16 cellular contexts compared by ENCODE assay signal in genomic region chr6:31899215-31899614, GRCh38. TPM values are rescaled to one million over a fixed set of nuclear protein-coding genes. Genes with fewer than 3 reads are reported as not detected.
A peak's percentile ranks its signal among the peaks of the same experiment; 100 is the strongest.
DNase-seq lines count a peak whose midpoint lies in the region; ATAC-seq and TF ChIP-seq lines count a peak whose summit lies in the region.
"Had no signal": no experiment of that assay in that cellular context is flagged by ENCODE, and none has a peak within 500 bp of the region (broad histone marks: within the 10 kb centered on the region; RNA-seq: fewer than 3 reads in every experiment).

No MANE protein-coding gene starts in this region.

- H3K4me3 ChIP-seq in KMS-11 (IDR thresholded peaks at IDR 0.05; ENCODE audit: insufficient read depth, low read depth, low read length) (no peak overlapping the region), H7 (ENCODE audit: insufficient read depth, low read depth, low read length) (no peak overlapping the region), suprapubic skin (no peak overlapping the region)
- H3K4me3 ChIP-seq: lung had no signal

- POLR2A ChIA-PET in activated CD8-positive, alpha-beta T cell treated with anti-CD3 and anti-CD28 coated beads, Interleukin-2, amount 10 ng/mL, durations not matched to agents 7 days and 5 days (lab: Charles Lee): interaction anchor here (0.8 kb wide), 1 partner anchor 16 kb away, joined by 3 read pairs; no protein-coding TSS in a partner anchor

- TF ChIP-seq POLR2A in suprapubic skin (IDR thresholded peaks at IDR 0.05): no peak

- H3K27me3 ChIP-seq in KMS-11 (ENCODE audit: insufficient read depth, low read depth) (no peaks in the 10 kb centered on the region; the same call in 1 of the 2 replicates), H7 (ENCODE audit: control insufficient read depth, insufficient read depth, low read length) (no peaks in the 10 kb centered on the region), suprapubic skin (no peaks in the 10 kb centered on the region)

- CTCF ChIA-PET in activated CD8-positive, alpha-beta T cell treated with anti-CD3 and anti-CD28 coated beads, Interleukin-2, amount 10 ng/mL, durations not matched to agents 7 days and 5 days (lab: Charles Lee): interaction anchor here (1.5 kb wide), 1 partner anchor 60 kb away, joined by 6 read pairs; the partner anchor contains the start of genes NELFE and SKIC2

- H3K9me3 ChIP-seq in suprapubic skin: no peaks in the 10 kb centered on the region
- H3K9me3 ChIP-seq: thoracic aorta had no signal

- H3K36me3 ChIP-seq in KMS-11 (ENCODE audit: insufficient read depth): no peaks in the 10 kb centered on the region; the same call in 1 of the 2 replicates
- H3K36me3 ChIP-seq in H7 (replicated peaks; ENCODE audit: control insufficient read depth, insufficient read depth, low read length): peaks cover 11% of the 10 kb centered on the region
- H3K36me3 ChIP-seq in suprapubic skin: peaks cover 12% of the 10 kb centered on the region

- H3K27ac Mint-ChIP-seq in T-helper 1 cell treated with Interleukin-12 subunit alpha and Interleukin-12 subunit beta and Interleukin-4 antibody, amounts not matched to agents 30 μg/mL and 1 μg/mL, for 36 hours: peak overlapping the region; percentile 74
- H3K27ac Mint-ChIP-seq in activated CD8-positive, alpha-beta T cell treated with anti-CD3 and anti-CD28 coated beads, Interleukin-2, amount 10 ng/mL, durations not matched to agents 7 days and 5 days: no peak overlapping the region
- peak overlapping the region; percentile 24 for H3K27ac Mint-ChIP-seq in nephron progenitor cell

- peaks cover 6% of the 10 kb centered on the region for H3K27me3 Mint-ChIP-seq in T-helper 1 cell treated with Interleukin-12 subunit alpha and Interleukin-12 subunit beta and Interleukin-4 antibody, amounts not matched to agents 30 μg/mL and 1 μg/mL, for 36 hours (ENCODE audit: low read depth)
- peaks cover 7% of the 10 kb centered on the region for H3K27me3 Mint-ChIP-seq in activated CD8-positive, alpha-beta T cell treated with anti-CD3 and anti-CD28 coated beads, Interleukin-2, amount 10 ng/mL, durations not matched to agents 7 days and 5 days (ENCODE audit: low read depth)
- H3K27me3 Mint-ChIP-seq in nephron progenitor cell (ENCODE audit: low read depth, poor library complexity): peaks cover 3% of the 10 kb centered on the region

- H3K9ac ChIP-seq in KMS-11: no peak overlapping the region

- peaks cover 30% of the 10 kb centered on the region for H3K4me1 Mint-ChIP-seq in T-helper 1 cell treated with Interleukin-12 subunit alpha and Interleukin-12 subunit beta and Interleukin-4 antibody, amounts not matched to agents 30 μg/mL and 1 μg/mL, for 36 hours (ENCODE audit: low read depth)
- peaks cover 42% of the 10 kb centered on the region for H3K4me1 Mint-ChIP-seq in activated CD8-positive, alpha-beta T cell treated with anti-CD3 and anti-CD28 coated beads, Interleukin-2, amount 10 ng/mL, durations not matched to agents 7 days and 5 days (ENCODE audit: low read depth)
- H3K4me1 Mint-ChIP-seq in nephron progenitor cell: peaks cover 49% of the 10 kb centered on the region

- DNase-seq in T-helper 1 cell (no peak), nephron progenitor cell (no peak), H7 (no peak), suprapubic skin (ENCODE audit: low spot score in 2 of 2) (no peak)
- no peak for DNase-seq in activated CD8-positive, alpha-beta T cell treated with anti-CD3 and anti-CD28 coated beads, Interleukin-2, amount 10 ng/mL, durations not matched to agents 7 days and 5 days
- DNase-seq: Kasumi-1, NCI-H446 treated with DMSO at 0.1 percent for 48 hours, SW 1271 had no signal

- 74% methylated on average over 5 of the region's 5 CpGs for WGBS in suprapubic skin

- peak overlapping the region; percentile 81 for H3K4me3 Mint-ChIP-seq in T-helper 1 cell treated with Interleukin-12 subunit alpha and Interleukin-12 subunit beta and Interleukin-4 antibody, amounts not matched to agents 30 μg/mL and 1 μg/mL, for 36 hours
- peak overlapping the region; percentile 68 for H3K4me3 Mint-ChIP-seq in activated CD8-positive, alpha-beta T cell treated with anti-CD3 and anti-CD28 coated beads, Interleukin-2, amount 10 ng/mL, durations not matched to agents 7 days and 5 days
- peak overlapping the region; percentile 94 for H3K4me3 Mint-ChIP-seq in nephron progenitor cell

- H2AFZ ChIP-seq in KMS-11 (ENCODE audit: low read depth): no peak overlapping the region

- no peak for TF ChIP-seq EP300 in suprapubic skin (IDR thresholded peaks at IDR 0.05)

- peak overlapping the region; percentile 93 for H3K4me2 ChIP-seq in KMS-11

- H3K27ac ChIP-seq in KMS-11 (no peak overlapping the region), suprapubic skin (no peak overlapping the region)
- H3K27ac ChIP-seq: thoracic aorta had no signal

- H3K4me1 ChIP-seq in KMS-11 (ENCODE audit: low read depth, poor library complexity, severe bottlenecking): peaks cover 36% of the 10 kb centered on the region
- H3K4me1 ChIP-seq in suprapubic skin: peaks cover 48% of the 10 kb centered on the region

- no peak for ATAC-seq in activated CD8-positive, alpha-beta T cell treated with anti-CD3 and anti-CD28 coated beads, Interleukin-2, amount 10 ng/mL, durations not matched to agents 7 days and 5 days
- no peak for ATAC-seq in GM18519 (IDR thresholded peaks at IDR 0.05; ENCODE audit: low FRiP score, unreplicated experiment)

- H3K79me2 ChIP-seq in KMS-11 (ENCODE audit: insufficient read depth, low read depth): peaks cover 14% of the 10 kb centered on the region

- peaks cover 7% of the 10 kb centered on the region for H3K36me3 Mint-ChIP-seq in T-helper 1 cell treated with Interleukin-12 subunit alpha and Interleukin-12 subunit beta and Interleukin-4 antibody, amounts not matched to agents 30 μg/mL and 1 μg/mL, for 36 hours (ENCODE audit: low read depth)
- H3K36me3 Mint-ChIP-seq in activated CD8-positive, alpha-beta T cell treated with anti-CD3 and anti-CD28 coated beads, Interleukin-2, amount 10 ng/mL, durations not matched to agents 7 days and 5 days (ENCODE audit: low read depth): peaks cover 17% of the 10 kb centered on the region
- H3K36me3 Mint-ChIP-seq in nephron progenitor cell (ENCODE audit: low read depth): peaks cover 22% of the 10 kb centered on the region

- H3K9me3 Mint-ChIP-seq in T-helper 1 cell treated with Interleukin-12 subunit alpha and Interleukin-12 subunit beta and Interleukin-4 antibody, amounts not matched to agents 30 μg/mL and 1 μg/mL, for 36 hours: no peaks in the 10 kb centered on the region
- no peaks in the 10 kb centered on the region for H3K9me3 Mint-ChIP-seq in activated CD8-positive, alpha-beta T cell treated with anti-CD3 and anti-CD28 coated beads, Interleukin-2, amount 10 ng/mL, durations not matched to agents 7 days and 5 days (ENCODE audit: insufficient read depth)
- H3K9me3 Mint-ChIP-seq in nephron progenitor cell: no peaks in the 10 kb centered on the region

- TF ChIP-seq CTCF in KMS-11 (conservative IDR thresholded peaks at IDR 0.05; ENCODE audit: low read depth, low read length) (no peak), nephron progenitor cell (IDR thresholded peaks at IDR 0.05) (no peak), suprapubic skin (IDR thresholded peaks at IDR 0.05) (no peak)

- no peaks in the 10 kb centered on the region for H4K20me1 ChIP-seq in KMS-11 (ENCODE audit: insufficient read depth)

RNA-seq across cellular contexts. Expression of gene EHMT2, which starts 1.7 kb away (rescaled TPM):
- total RNA-seq in activated CD8-positive, alpha-beta T cell treated with anti-CD3 and anti-CD28 coated beads, Interleukin-2, amount 10 ng/mL, durations not matched to agents 7 days and 5 days: 10 to 100 TPM; 70.1 to 72.3 TPM
- 134 and 136 TPM in 2 replicates for total RNA-seq in H7 (2014; rRNA removed; shearing (Covaris generic))
- total RNA-seq in suprapubic skin: 10 to 100 TPM; 38.7 to 48.9 (median 42.9) TPM

RNA-seq across cellular contexts. Expression of gene ZBTB12, which starts 2.7 kb away (rescaled TPM):
- total RNA-seq in activated CD8-positive, alpha-beta T cell treated with anti-CD3 and anti-CD28 coated beads, Interleukin-2, amount 10 ng/mL, durations not matched to agents 7 days and 5 days: 1 to 10 TPM; 1.6 to 1.8 TPM
- 7.9 and 8.7 TPM in 2 replicates for total RNA-seq in H7 (2014; rRNA removed; shearing (Covaris generic))
- total RNA-seq in suprapubic skin: 1 to 10 TPM in 3 of 4 donors, under 1 TPM in 1; 0.49 to 2.6 (median 1.5) TPM

RNA-seq across cellular contexts. Expression of gene SLC44A4, which starts 20.4 kb away (rescaled TPM):
- total RNA-seq in activated CD8-positive, alpha-beta T cell treated with anti-CD3 and anti-CD28 coated beads, Interleukin-2, amount 10 ng/mL, durations not matched to agents 7 days and 5 days: under 1 TPM in 1 of 2 experiments, not detected in 1; 0.39 TPM
- total RNA-seq in H7 (2014; rRNA removed; shearing (Covaris generic)): 0.42 and 0.48 TPM in 2 replicates
- 1 to 10 TPM; 1.4 to 7.4 (median 4.1) TPM for total RNA-seq in suprapubic skin
- total RNA-seq: A673; activated CD8-positive, alpha-beta memory T cell treated with anti-CD3 and anti-CD28 coated beads for 36 hours; Daoy had no signal

RNA-seq across cellular contexts. Expression of gene C2, which starts 28.3 kb away (rescaled TPM):
- under 1 TPM; 0.26 to 0.87 TPM for total RNA-seq in activated CD8-positive, alpha-beta T cell treated with anti-CD3 and anti-CD28 coated beads, Interleukin-2, amount 10 ng/mL, durations not matched to agents 7 days and 5 days
- total RNA-seq in H7 (2014; rRNA removed; shearing (Covaris generic)): 0.63 and 1.7 TPM in 2 replicates
- 1 to 10 TPM; 2.6 to 6.4 (median 4.1) TPM for total RNA-seq in suprapubic skin

RNA-seq across cellular contexts. Expression of gene NEU1, which starts 36.6 kb away (rescaled TPM):
- total RNA-seq in activated CD8-positive, alpha-beta T cell treated with anti-CD3 and anti-CD28 coated beads, Interleukin-2, amount 10 ng/mL, durations not matched to agents 7 days and 5 days: 10 to 100 TPM; 16.5 to 17.8 TPM
- 56.2 and 58.6 TPM in 2 replicates for total RNA-seq in H7 (2014; rRNA removed; shearing (Covaris generic))
- total RNA-seq in suprapubic skin: 10 to 100 TPM; 22.2 to 42.7 (median 39.8) TPM
